8 cellular contexts compared by ENCODE assay signal in genomic region chr12:5776091-5776490, GRCh38.
"Had no signal": no experiment of that assay in that cellular context is flagged by ENCODE, and none has a peak within 500 bp of the region (broad histone marks: within the 10 kb centered on the region; RNA-seq: fewer than 3 reads in every experiment).

No MANE protein-coding gene starts in this region.

- H3K4me3 ChIP-seq: GM12878 had no signal

- FAIRE-seq: G401.6, GM12878, GM12891, GM12892, GM18507, GM19239 had no signal

- DNase-seq: GDM1, GF-D8 had no signal
